22 cellular contexts compared by ENCODE assay signal in genomic region chr2:105880637-105881036, GRCh38.
DNase-seq lines count a peak whose midpoint lies in the region; ATAC-seq and TF ChIP-seq lines count a peak whose summit lies in the region.
"Had no signal": no experiment of that assay in that cellular context is flagged by ENCODE, and none has a peak within 500 bp of the region (broad histone marks: within the 10 kb centered on the region; RNA-seq: fewer than 3 reads in every experiment).

No MANE protein-coding gene starts in this region.

- ATAC-seq in CD8-positive, alpha-beta T cell: no peak
- ATAC-seq in GM18868 (IDR thresholded peaks at IDR 0.05; ENCODE audit: unreplicated experiment): peak; percentile 53
- ATAC-seq in HG03039 (IDR thresholded peaks at IDR 0.05; ENCODE audit: unreplicated experiment): peak; percentile 51
- ATAC-seq in effector memory CD8-positive, alpha-beta T cell (replicated peaks): no peak
- ATAC-seq in HG02938 (IDR thresholded peaks at IDR 0.05; ENCODE audit: unreplicated experiment): no peak
- ATAC-seq in HG03095 (IDR thresholded peaks at IDR 0.05; ENCODE audit: unreplicated experiment): no peak
- ATAC-seq: foreskin keratinocyte had no signal

- no peaks in the 10 kb centered on the region for H3K9me3 Mint-ChIP-seq in CD8-positive, alpha-beta T cell
- no peaks in the 10 kb centered on the region for H3K9me3 Mint-ChIP-seq in effector memory CD8-positive, alpha-beta T cell
- H3K9me3 Mint-ChIP-seq: neural crest cell; T-helper 1 cell treated with Interleukin-12 subunit alpha and Interleukin-12 subunit beta and Interleukin-4 antibody, amounts not matched to agents 30 μg/mL and 1 μg/mL, for 36 hours had no signal

- intact Hi-C loops in CD8-positive, alpha-beta T cell (cut with DNase I, micrococcal nuclease): loop anchor here (10.0 kb wide), 2 partner anchors 296 to 306 kb away; no protein-coding TSS in a partner anchor

- peaks cover 85% of the 10 kb centered on the region for H3K36me3 Mint-ChIP-seq in CD8-positive, alpha-beta T cell
- H3K36me3 Mint-ChIP-seq in effector memory CD8-positive, alpha-beta T cell (ENCODE audit: insufficient read depth): peaks cover 34% of the 10 kb centered on the region

- peaks cover 62% of the 10 kb centered on the region for H3K4me1 ChIP-seq in CD8-positive, alpha-beta T cell (ENCODE audit: insufficient read depth, low read length)
- H3K4me1 ChIP-seq: foreskin keratinocyte had no signal

- H3K4me3 ChIP-seq in CD8-positive, alpha-beta T cell (ENCODE audit: low read depth, low read length): no peak overlapping the region
- H3K4me3 ChIP-seq: hepatocyte, left ventricle myocardium inferior had no signal

- peaks cover 83% of the 10 kb centered on the region for H3K4me1 Mint-ChIP-seq in CD8-positive, alpha-beta T cell (ENCODE audit: low read depth)
- H3K4me1 Mint-ChIP-seq in effector memory CD8-positive, alpha-beta T cell (ENCODE audit: low read depth in 2 of 2): peaks cover 67 to 69% of the 10 kb centered on the region in 2 donors

- CTCF ChIA-PET in CD8-positive, alpha-beta T cell (lab: Charles Lee): no interaction called here

- H3K4me3 Mint-ChIP-seq in CD8-positive, alpha-beta T cell: no peak overlapping the region
- no peak overlapping the region for H3K4me3 Mint-ChIP-seq in effector memory CD8-positive, alpha-beta T cell
- H3K4me3 Mint-ChIP-seq: activated naive CD8-positive, alpha-beta T cell treated with anti-CD3 and anti-CD28 coated beads, Interleukin-2, amount 10 ng/mL, durations not matched to agents 7 days and 5 days; CD4-positive, CD25-positive, alpha-beta regulatory T cell; HFFc6; neural crest cell; T-helper 1 cell treated with Interleukin-12 subunit alpha and Interleukin-12 subunit beta and Interleukin-4 antibody, amounts not matched to agents 30 μg/mL and 1 μg/mL, for 36 hours had no signal

- DNase-seq in CD8-positive, alpha-beta T cell: no peak
- no peak for DNase-seq in effector memory CD8-positive, alpha-beta T cell
- DNase-seq in NCI-H2227 (lab: John Stamatoyannopoulos, UW; ENCODE audit: unreplicated experiment) (no peak), DMS53 treated with DMSO at 0.1 percent for 48 hours (lab: John Stamatoyannopoulos, UW; ENCODE audit: unreplicated experiment) (no peak)
- DNase-seq: activated naive CD8-positive, alpha-beta T cell treated with anti-CD3 and anti-CD28 coated beads, Interleukin-2, amount 10 ng/mL, durations not matched to agents 7 days and 5 days; activated T-cell treated with anti-CD3 and anti-CD28 coated beads for 4 hours; CD4-positive, CD25-positive, alpha-beta regulatory T cell; effector CD4-positive, alpha-beta T cell; foreskin keratinocyte; GF-D8; HFFc6; left ventricle myocardium inferior; NCI-H146; NCI-H2171 treated with DMSO at 0.1 percent for 48 hours; NCI-H69 had no signal

- TF ChIP-seq CTCF in CD8-positive, alpha-beta T cell (IDR thresholded peaks at IDR 0.05): no peak

- H3K9me3 ChIP-seq in CD8-positive, alpha-beta T cell (ENCODE audit: low read length): no peaks in the 10 kb centered on the region

- peaks cover 23% of the 10 kb centered on the region for H3K36me3 ChIP-seq in CD8-positive, alpha-beta T cell (ENCODE audit: insufficient read depth, low read length)

- H3K27ac ChIP-seq in CD8-positive, alpha-beta T cell (ENCODE audit: low read depth, low read length): no peak overlapping the region
- H3K27ac ChIP-seq: foreskin keratinocyte, hepatocyte, left ventricle myocardium inferior had no signal

- no peaks in the 10 kb centered on the region for H3K27me3 ChIP-seq in CD8-positive, alpha-beta T cell (ENCODE audit: insufficient read depth, low read length)
- H3K27me3 ChIP-seq: foreskin keratinocyte, hepatocyte had no signal

- POLR2A ChIA-PET in CD8-positive, alpha-beta T cell (lab: Charles Lee): no interaction called here

- no peaks in the 10 kb centered on the region for H3K27me3 Mint-ChIP-seq in CD8-positive, alpha-beta T cell (ENCODE audit: low read depth)
- H3K27me3 Mint-ChIP-seq in effector memory CD8-positive, alpha-beta T cell: no peaks in the 10 kb centered on the region
- H3K27me3 Mint-ChIP-seq: activated naive CD8-positive, alpha-beta T cell treated with anti-CD3 and anti-CD28 coated beads, Interleukin-2, amount 10 ng/mL, durations not matched to agents 7 days and 5 days; CD4-positive, CD25-positive, alpha-beta regulatory T cell had no signal

- H3K27ac Mint-ChIP-seq in CD8-positive, alpha-beta T cell: peak overlapping the region; percentile 92
- peak overlapping the region; percentile 60 to 79 for H3K27ac Mint-ChIP-seq in effector memory CD8-positive, alpha-beta T cell
- H3K27ac Mint-ChIP-seq: activated naive CD8-positive, alpha-beta T cell treated with anti-CD3 and anti-CD28 coated beads, Interleukin-2, amount 10 ng/mL, durations not matched to agents 7 days and 5 days; HFFc6 had no signal

Comparison
In these comparisons a context has a peak if more than half of its experiments do, and no peak if none do; other contexts are left out.
1. ATAC-seq: peak in GM18868 (single experiment) and HG03039 (single experiment); none in CD8-positive, alpha-beta T cell (single experiment), effector memory CD8-positive, alpha-beta T cell (single experiment), HG02938 (single experiment) and HG03095 (single experiment).